16 cellular contexts compared by ENCODE assay signal in the genomic region with DNA sequence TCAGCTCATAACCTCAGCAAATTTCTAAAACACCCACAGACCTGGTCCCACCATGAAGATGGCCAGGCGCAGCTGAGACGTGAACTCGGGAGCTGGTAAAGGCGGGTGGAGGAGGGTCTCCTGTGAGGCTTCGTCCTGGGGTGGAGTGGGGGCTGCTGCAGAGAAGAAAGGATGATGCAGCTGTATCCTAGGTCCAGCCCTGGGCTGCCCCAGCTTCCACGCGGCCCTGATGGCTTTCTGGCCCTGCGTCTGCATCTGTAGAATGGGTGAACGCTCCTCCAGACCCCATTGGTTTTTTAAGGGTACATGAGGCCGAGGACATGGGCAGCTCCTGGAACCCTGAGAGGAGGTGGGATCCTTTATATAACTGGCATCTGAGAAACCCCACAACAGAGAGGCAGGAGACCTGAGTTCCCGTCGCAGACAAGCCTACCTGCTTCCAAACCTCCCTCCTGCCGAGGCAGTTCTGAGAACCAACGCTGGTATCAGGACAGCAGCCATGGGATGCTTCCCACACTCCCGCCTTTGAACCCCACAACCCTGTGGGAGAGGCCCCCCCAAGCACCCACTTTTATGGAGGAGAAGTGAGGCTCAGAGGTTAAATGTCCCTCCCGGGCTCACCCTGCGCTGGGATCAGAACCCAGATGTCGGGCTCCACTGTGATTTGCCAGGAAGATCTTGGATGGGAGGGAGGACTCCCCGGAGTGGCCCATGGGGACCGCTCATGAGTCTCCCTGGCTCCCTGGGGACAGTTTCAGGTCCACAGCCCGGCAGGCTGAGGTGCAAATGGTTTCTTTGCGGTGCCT. TPM values are rescaled to one million over a fixed set of nuclear protein-coding genes. Genes with fewer than 3 reads are reported as not detected.
"Had no signal": no experiment of that assay in that cellular context is flagged by ENCODE, and none has a peak within 500 bp of the region (broad histone marks: within the 10 kb centered on the region; RNA-seq: fewer than 3 reads in every experiment).

No MANE protein-coding gene starts in this region.

- H3K9me3 Mint-ChIP-seq: activated CD8-positive, alpha-beta T cell treated with anti-CD3 and anti-CD28 coated beads for 36 hours; activated naive CD8-positive, alpha-beta T cell treated with anti-CD3 and anti-CD28 coated beads, Interleukin-2, amount 10 ng/mL, durations not matched to agents 7 days and 5 days; immature natural killer cell had no signal

- H3K27ac Mint-ChIP-seq: activated CD8-positive, alpha-beta T cell treated with anti-CD3 and anti-CD28 coated beads for 36 hours; activated naive CD8-positive, alpha-beta T cell treated with anti-CD3 and anti-CD28 coated beads, Interleukin-2, amount 10 ng/mL, durations not matched to agents 7 days and 5 days; immature natural killer cell; progenitor cell of endocrine pancreas; T-cell had no signal

- DNase-seq: activated CD4-positive, alpha-beta T cell treated with anti-CD3 and anti-CD28 coated beads for 4 hours; activated CD8-positive, alpha-beta T cell treated with anti-CD3 and anti-CD28 coated beads for 36 hours; activated naive CD8-positive, alpha-beta T cell treated with anti-CD3 and anti-CD28 coated beads, Interleukin-2, amount 10 ng/mL, durations not matched to agents 7 days and 5 days; esophagus squamous epithelium; foreskin fibroblast; glutamatergic neuron; immature natural killer cell; mesendoderm; right cardiac atrium; stimulated activated CD4-positive, alpha-beta T cell treated with anti-CD3 and anti-CD28 coated beads, Interleukin-2, amount 100 ng/mL, for 24 hours; stimulated activated naive CD4-positive, alpha-beta T cell treated with Interleukin-2 at 50 U/mL for 16 hours had no signal

- H3K4me1 ChIP-seq: esophagus squamous epithelium, left lung had no signal

- H3K27ac ChIP-seq: esophagus squamous epithelium, left lung, VCaP had no signal

- H3K9me3 ChIP-seq: esophagus squamous epithelium, left lung had no signal

- H3K27me3 Mint-ChIP-seq: activated CD8-positive, alpha-beta T cell treated with anti-CD3 and anti-CD28 coated beads for 36 hours had no signal

- H3K36me3 Mint-ChIP-seq: activated naive CD8-positive, alpha-beta T cell treated with anti-CD3 and anti-CD28 coated beads, Interleukin-2, amount 10 ng/mL, durations not matched to agents 7 days and 5 days; immature natural killer cell; T-cell had no signal

- H3K4me1 Mint-ChIP-seq: activated naive CD8-positive, alpha-beta T cell treated with anti-CD3 and anti-CD28 coated beads, Interleukin-2, amount 10 ng/mL, durations not matched to agents 7 days and 5 days; immature natural killer cell; T-cell had no signal

- ATAC-seq: activated CD8-positive, alpha-beta T cell treated with anti-CD3 and anti-CD28 coated beads for 36 hours; left lung; right cardiac atrium; T-cell had no signal

- H3K4me3 Mint-ChIP-seq: activated CD8-positive, alpha-beta T cell treated with anti-CD3 and anti-CD28 coated beads for 36 hours; activated naive CD8-positive, alpha-beta T cell treated with anti-CD3 and anti-CD28 coated beads, Interleukin-2, amount 10 ng/mL, durations not matched to agents 7 days and 5 days; immature natural killer cell; T-cell had no signal

- H3K36me3 ChIP-seq: esophagus squamous epithelium, left lung had no signal

- H3K4me3 ChIP-seq: esophagus squamous epithelium, left lung had no signal

RNA-seq across cellular contexts. Expression of a gene that starts 55.2 kb away (rescaled TPM):
- total RNA-seq: activated CD8-positive, alpha-beta T cell treated with anti-CD3 and anti-CD28 coated beads for 36 hours; activated naive CD8-positive, alpha-beta T cell treated with anti-CD3 and anti-CD28 coated beads, Interleukin-2, amount 10 ng/mL, durations not matched to agents 7 days and 5 days; esophagus squamous epithelium; left lung; progenitor cell of endocrine pancreas; right cardiac atrium; SK-MEL-5; T-cell had no signal
